26 cellular contexts compared by ENCODE assay signal in the genomic region with DNA sequence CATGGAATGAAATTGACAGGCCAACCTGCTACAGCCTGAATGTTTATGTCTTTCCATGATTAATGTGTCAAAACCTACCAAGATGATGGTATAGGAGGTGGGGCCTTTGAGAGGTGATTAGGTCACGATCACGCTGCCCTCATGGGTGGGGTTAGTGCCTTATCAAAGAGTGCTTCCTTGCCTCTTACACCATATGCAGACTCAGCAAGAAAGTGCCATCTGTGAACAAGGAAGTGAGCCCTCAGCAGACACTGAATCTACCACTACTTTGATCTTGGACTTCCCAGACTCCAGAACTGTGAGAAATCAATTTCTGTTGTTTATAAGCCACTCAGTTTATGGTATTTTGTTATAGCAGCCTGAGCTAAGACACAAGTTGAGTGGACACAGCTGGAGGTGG.
DNase-seq lines count a peak whose midpoint lies in the region; ATAC-seq, FAIRE-seq and TF ChIP-seq lines count a peak whose summit lies in the region.
"Had no signal": no experiment of that assay in that cellular context is flagged by ENCODE, and none has a peak within 500 bp of the region (broad histone marks: within the 10 kb centered on the region; RNA-seq: fewer than 3 reads in every experiment).

No MANE protein-coding gene starts in this region.

- TF ChIP-seq RAD21 in A549 (conservative IDR thresholded peaks at IDR 0.05 in 1 of 2, IDR thresholded peaks at IDR 0.05 in 1 of 2) = no peak

- no peak for TF ChIP-seq EP300 in A549 (IDR thresholded peaks at IDR 0.05)

- no peaks in the 10 kb centered on the region for H3K27me3 ChIP-seq in lung (ENCODE audit: control insufficient read depth, insufficient read depth)
- peaks cover 12% of the 10 kb centered on the region for H3K27me3 ChIP-seq in A673 (replicated peaks; ENCODE audit: insufficient read depth, low read depth, low read length, poor library complexity)
- H3K27me3 ChIP-seq: Peyer's patch had no signal

- WGBS in A549 (ENCODE audit: missing lambda C conversion rate) = 0% methylated on average over 2 of the region's 2 CpGs
- WGBS in lung, 2 donors = 46 to 69% methylated on average over 2 of the region's 2 CpGs

- DNase-seq in A549 (ENCODE audit: low read depth in 1 of 2, low spot score in 1 of 2) = no peak
- peak; percentile 6 for DNase-seq in Jurkat, Clone E6-1 (ENCODE audit: low read depth, low spot score)
- DNase-seq in OCI-M1 (lab: John Stamatoyannopoulos, UW) = peak; percentile 10
- peak; percentile 27 for DNase-seq in lung (ENCODE audit: low spot score)
- DNase-seq in A673 (ENCODE audit: low spot score) = no peak
- DNase-seq in iPS-NIHi11 (ENCODE audit: low spot score) = no peak
- DNase-seq in sciatic nerve (ENCODE audit: low spot score) = no peak
- DNase-seq: C1 segment of cervical spinal cord; Calu3; DMS153; DND-41; HFFc6; IMR-90; NCI-H2029; NCI-H446; NCI-H526; NCI-H82; NK-92 treated with Interleukin-12 subunit alpha and Interleukin-12 subunit beta, amount 100 ng/mL, for 24 hours; Peyer's patch; SHP77 treated with DMSO at 0.1 percent for 48 hours; SK-N-SH; SW 1271 had no signal

- H3K4me1 ChIP-seq in A549 (no peaks in the 10 kb centered on the region), lung (ENCODE audit: control insufficient read depth in 2 of 2, insufficient read depth in 2 of 2, low read length in 2 of 2) (no peaks in the 10 kb centered on the region), A673 (ENCODE audit: insufficient read depth, low read length, poor library complexity, severe bottlenecking) (no peaks in the 10 kb centered on the region)
- H3K4me1 ChIP-seq: HAP-1, Peyer's patch had no signal

- POLR2A ChIA-PET in A549 (lab: Yijun Ruan, JAX) (no interaction called here), A673 (lab: Charles Lee; ENCODE audit: low non-redundant PET) (no interaction called here)

- CTCF ChIA-PET in A549 (lab: Yijun Ruan, JAX) (no interaction called here), A673 (lab: Charles Lee) (interaction anchor here (0.6 kb wide), 1 partner anchor 134 kb away, joined by 3 read pairs; no protein-coding TSS in a partner anchor)

- H3K36me3 ChIP-seq in lung (ENCODE audit: control insufficient read depth in 2 of 2, insufficient read depth in 2 of 2, low read length in 2 of 2) (no peaks in the 10 kb centered on the region), A673 (ENCODE audit: insufficient read depth, low read length, poor library complexity, severe bottlenecking) (no peaks in the 10 kb centered on the region)
- H3K36me3 ChIP-seq: HAP-1, Peyer's patch had no signal

- ATAC-seq in A549 (no peak), lung (ENCODE audit: insufficient read depth, low FRiP score) (no peak), HG03280 (IDR thresholded peaks at IDR 0.05; ENCODE audit: unreplicated experiment) (no peak), sciatic nerve (no peak)
- ATAC-seq: GM23338 had no signal

- H3K27ac ChIP-seq in A549 (no peak overlapping the region), lung (ENCODE audit: low read depth in 1 of 2, low read length in 1 of 2) (no peak overlapping the region), A673 (ENCODE audit: low read depth, low read length, poor library complexity, severe bottlenecking) (no peak overlapping the region)
- H3K27ac ChIP-seq: Peyer's patch had no signal

- H3K4me2 ChIP-seq in A549 = no peak overlapping the region
- H3K4me2 ChIP-seq: GM23338, SK-N-SH had no signal

- intact Hi-C loops in A673 (cut with micrococcal nuclease; ENCODE audit: unreplicated experiment) (no loop called here), sciatic nerve (cut with DNase I) (no loop called here)

- no peak for FAIRE-seq in A549 (lab: Jason Lieb, UNC)
- FAIRE-seq: A204.1 had no signal

- BruUV-seq in A673 (replicated peaks; lab: Mats Ljungman, UMichigan) = no TSS peak

- no peaks in the 10 kb centered on the region for H3K9me3 ChIP-seq in A549
- H3K9me3 ChIP-seq in lung (ENCODE audit: control insufficient read depth in 2 of 2, insufficient read depth in 1 of 2, low read length in 1 of 2) = peaks cover 0 to 2% of the 10 kb centered on the region in 2 donors
- no peaks in the 10 kb centered on the region for H3K9me3 ChIP-seq in A673 (ENCODE audit: low read depth, low read length, poor library complexity, severe bottlenecking)
- H3K9me3 ChIP-seq: HAP-1, Peyer's patch, SK-N-SH had no signal

- no peak for TF ChIP-seq POLR2A in A549 (IDR thresholded peaks at IDR 0.05; ENCODE audit: low read length)

- TF ChIP-seq CTCF in A549 (IDR thresholded peaks at IDR 0.05) = no peak
- TF ChIP-seq CTCF in lung (IDR thresholded peaks at IDR 0.05; ENCODE audit: control extremely low read depth, extremely low read depth) = no peak
- no peak for TF ChIP-seq CTCF in A673 (conservative IDR thresholded peaks at IDR 0.05; ENCODE audit: low read depth, low read length)

- H3K4me3 ChIP-seq in A549 (no peak overlapping the region), lung (no peak overlapping the region), A673 (ENCODE audit: low read depth, low read length, poor library complexity, severe bottlenecking) (no peak overlapping the region)
- no peak overlapping the region for H3K4me3 ChIP-seq in Jurkat, Clone E6-1 (ENCODE audit: low read length)
- H3K4me3 ChIP-seq: GM23338, HAP-1, Peyer's patch had no signal

TF ChIP-seq in A549, 52 proteins besides CTCF, POLR2A, EP300 and RAD21:
- TF ChIP-seq MAFK (IDR thresholded peaks at IDR 0.05; ENCODE audit: partially characterized antibody) = peak; percentile 64
- TF ChIP-seq HOXB5 (CRISPR knock-in tag; IDR thresholded peaks at IDR 0.05) = no peak

Comparison
In these comparisons a context has a peak if more than half of its experiments do, and no peak if none do; other contexts are left out.
1. DNase-seq: peak in Jurkat, Clone E6-1 (single experiment), OCI-M1 (single experiment) and lung (single experiment); none in A549 (0 of 2), A673 (single experiment), iPS-NIHi11 (single experiment) and sciatic nerve (single experiment).